In the genomic region with DNA sequence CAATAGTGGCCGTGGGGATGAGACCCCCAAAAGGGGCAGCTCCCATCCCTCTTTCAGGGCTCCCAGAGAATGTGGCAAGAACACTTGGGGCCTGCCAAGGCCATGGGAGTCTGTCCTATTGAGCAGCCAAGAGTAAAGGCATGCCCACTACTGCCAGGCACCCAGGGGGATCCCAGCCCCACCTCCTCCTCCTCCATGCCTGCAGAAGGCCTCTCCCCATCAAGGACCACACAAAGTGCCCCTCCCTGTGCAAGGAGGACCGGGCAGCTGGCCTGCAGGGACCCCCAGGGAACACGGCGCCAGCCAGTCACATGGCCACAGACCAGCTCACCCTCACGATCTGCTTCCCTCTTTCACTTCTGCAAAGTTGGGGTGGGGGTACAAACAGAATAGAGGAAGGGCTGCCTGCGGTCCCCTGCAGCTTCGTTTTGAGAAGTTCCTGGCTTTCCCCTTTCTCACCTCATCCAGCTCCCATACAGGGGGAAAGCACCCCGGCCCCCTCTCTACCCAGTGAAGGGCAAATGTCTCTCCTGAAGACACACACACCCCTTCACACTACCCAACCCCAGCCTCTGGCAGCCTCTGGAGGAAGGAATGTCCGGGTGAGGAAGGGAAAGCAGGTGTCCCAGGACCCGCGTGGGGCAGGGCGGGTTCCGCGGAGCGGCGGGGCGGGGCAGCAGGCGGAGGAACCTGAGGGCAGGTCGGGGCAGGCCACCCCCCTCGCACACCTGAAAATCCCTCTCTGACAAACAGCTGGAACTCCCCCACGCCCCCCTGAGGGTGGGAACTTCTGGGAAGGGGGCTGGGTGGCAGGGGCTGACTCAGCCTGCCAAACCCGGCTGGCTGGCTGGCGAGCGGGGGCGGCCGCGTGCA, we compare ENCODE assay signal across 8 cellular contexts. TPM values are rescaled to one million over a fixed set of nuclear protein-coding genes. Genes with fewer than 3 reads are reported as not detected.
A peak's percentile ranks its signal among the peaks of the same experiment; 100 is the strongest.
DNase-seq lines count a peak whose midpoint lies in the region; ATAC-seq and TF ChIP-seq lines count a peak whose summit lies in the region.

No MANE protein-coding gene starts in this region.

- H3K9ac ChIP-seq in parathyroid adenoma: no peak overlapping the region

- no peak for TF ChIP-seq CTCF in glutamatergic neuron (IDR thresholded peaks at IDR 0.05; ENCODE audit: partially characterized antibody, unreplicated experiment)
- peak; percentile 39 for TF ChIP-seq CTCF in parathyroid adenoma (IDR thresholded peaks at IDR 0.05)
- TF ChIP-seq CTCF in upper lobe of right lung (IDR thresholded peaks at IDR 0.05): no peak

- H3K27me3 ChIP-seq in parathyroid adenoma (ENCODE audit: control insufficient read depth, insufficient read depth, low read length) (no peaks in the 10 kb centered on the region), upper lobe of right lung (no peaks in the 10 kb centered on the region)

- peaks cover 12% of the 10 kb centered on the region for H3K9me3 Mint-ChIP-seq in glutamatergic neuron (ENCODE audit: unreplicated experiment)

- peaks cover 7% of the 10 kb centered on the region for H3K36me3 Mint-ChIP-seq in glutamatergic neuron (ENCODE audit: unreplicated experiment)

- peak overlapping the region; percentile 66 for H3K4me2 ChIP-seq in parathyroid adenoma (ENCODE audit: low read length)

- ATAC-seq in GM18861 (IDR thresholded peaks at IDR 0.05; ENCODE audit: unreplicated experiment): peak; percentile 23
- ATAC-seq in HG03139 (IDR thresholded peaks at IDR 0.05; ENCODE audit: unreplicated experiment): peak; percentile 32
- peak; percentile 38 for ATAC-seq in upper lobe of right lung

- peaks cover 15% of the 10 kb centered on the region for H3K4me1 ChIP-seq in parathyroid adenoma
- peaks cover 40% of the 10 kb centered on the region for H3K4me1 ChIP-seq in upper lobe of right lung

- peak overlapping the region; percentile 91 for H3K4me3 Mint-ChIP-seq in glutamatergic neuron (ENCODE audit: unreplicated experiment)

- H3K4me1 Mint-ChIP-seq in glutamatergic neuron (ENCODE audit: low read depth, unreplicated experiment): peaks cover 24% of the 10 kb centered on the region

- DNase-seq in SIG-M5 treated with dmso at 0.1 percent for 504 hours (lab: John Stamatoyannopoulos, UW; ENCODE audit: unreplicated experiment) (peak; percentile 98), glutamatergic neuron (peak; percentile 54), upper lobe of right lung (peak; percentile 84), H4 (ENCODE audit: low spot score) (no peak)
- peak; percentile 61 for DNase-seq in activated gamma-delta T cell treated with anti-CD3 and anti-CD28 coated beads, Interleukin-2, amount 50 U/mL, for 16 hours (ENCODE audit: low read depth)

- H3K27ac Mint-ChIP-seq in glutamatergic neuron (ENCODE audit: unreplicated experiment): peak overlapping the region; percentile 38

- H3K4me3 ChIP-seq in parathyroid adenoma (ENCODE audit: low read depth, low read length) (peak overlapping the region; percentile 71), upper lobe of right lung (peak overlapping the region; percentile 84)

- H2AFZ ChIP-seq in parathyroid adenoma: no peak overlapping the region

- peak overlapping the region; percentile 5 for H3K27ac ChIP-seq in parathyroid adenoma
- H3K27ac ChIP-seq in upper lobe of right lung: peak overlapping the region; percentile 82

- intact Hi-C loops in upper lobe of right lung (cut with DNase I): no loop called here

- H3K36me3 ChIP-seq in parathyroid adenoma (ENCODE audit: control insufficient read depth, insufficient read depth, low read length) (no peaks in the 10 kb centered on the region), upper lobe of right lung (peaks cover 19% of the 10 kb centered on the region)

- H3K79me2 ChIP-seq in parathyroid adenoma: peaks cover 4% of the 10 kb centered on the region

- peaks cover 9% of the 10 kb centered on the region for H3K27me3 Mint-ChIP-seq in glutamatergic neuron (ENCODE audit: unreplicated experiment)

- H3K9me3 ChIP-seq in parathyroid adenoma (ENCODE audit: control insufficient read depth, low read length) (no peaks in the 10 kb centered on the region), upper lobe of right lung (no peaks in the 10 kb centered on the region)

RNA-seq across cellular contexts. Expression of a gene that starts 2.0 kb away (rescaled TPM):
- total RNA-seq in glutamatergic neuron (ENCODE audit: unreplicated experiment) (74.0 TPM), upper lobe of right lung (103 TPM)
- 16.3 and 18.5 TPM in 2 replicates for total RNA-seq in H4 (2014; rRNA removed; shearing (Covaris generic))

RNA-seq across cellular contexts. Expression of a gene that starts 17.3 kb away (rescaled TPM):
- total RNA-seq in glutamatergic neuron (ENCODE audit: unreplicated experiment) (1.3 TPM), upper lobe of right lung (27.8 TPM)
- total RNA-seq in H4 (2014; rRNA removed; shearing (Covaris generic)): 0.45 TPM in 1 of 2 replicates, not detected in the other

RNA-seq across cellular contexts. Expression of a gene that starts 18.5 kb away (rescaled TPM):
- total RNA-seq in glutamatergic neuron (ENCODE audit: unreplicated experiment): 95.0 TPM
- total RNA-seq in upper lobe of right lung: 21.5 TPM
- 0.70 and 1.2 TPM in 2 replicates for total RNA-seq in H4 (2014; rRNA removed; shearing (Covaris generic))

RNA-seq across cellular contexts. Expression of a gene that starts 53.0 kb away (rescaled TPM):
- 10.1 TPM for total RNA-seq in glutamatergic neuron (ENCODE audit: unreplicated experiment)
- total RNA-seq in upper lobe of right lung: 154 TPM
- 11.1 and 25.7 TPM in 2 replicates for total RNA-seq in H4 (2014; rRNA removed; shearing (Covaris generic))

RNA-seq across cellular contexts. Expression of a gene that starts 53.3 kb away (rescaled TPM):
- 36.9 TPM for total RNA-seq in glutamatergic neuron (ENCODE audit: unreplicated experiment)
- total RNA-seq in upper lobe of right lung: 30.2 TPM
- 37.6 and 41.2 TPM in 2 replicates for total RNA-seq in H4 (2014; rRNA removed; shearing (Covaris generic))

Comparison
In these comparisons a context has a peak if more than half of its experiments do, and no peak if none do; other contexts are left out.
1. RNA of a gene that starts 17.3 kb away (total RNA-seq): 27.8 TPM in upper lobe of right lung (single experiment); 1.3 TPM in glutamatergic neuron (single experiment) and 0.45 TPM in H4; every median in the first group is over 10 times any median in the second.
2. RNA of a gene that starts 18.5 kb away (total RNA-seq): 95.0 TPM in glutamatergic neuron (single experiment) and 21.5 TPM in upper lobe of right lung (single experiment); 0.70 to 1.2 TPM in H4; every median in the first group is over 10 times any median in the second.
3. Peak in every context shown above with its lines, with median percentiles within 50 percentile points of each other: ATAC-seq.